In genomic region chr4:81472249-81473085, GRCh38 we compare ENCODE assay signal across 9 cellular contexts. TPM values are rescaled to one million over a fixed set of nuclear protein-coding genes. Genes with fewer than 3 reads are reported as not detected.
DNase-seq lines count a peak whose midpoint lies in the region; ATAC-seq, FAIRE-seq and TF ChIP-seq lines count a peak whose summit lies in the region.
"Had no signal": no experiment of that assay in that cellular context is flagged by ENCODE, and none has a peak within 500 bp of the region (broad histone marks: within the 10 kb centered on the region; RNA-seq: fewer than 3 reads in every experiment).

No MANE protein-coding gene starts in this region.

- H3K4me1 ChIP-seq in DOHH2 (ENCODE audit: control insufficient read depth, low read length): peaks cover 40% of the 10 kb centered on the region
- H3K4me1 ChIP-seq in Panc1 (ENCODE audit: control insufficient read depth, insufficient read depth, low read length): peaks cover 3% of the 10 kb centered on the region; the same call in 1 of the 2 replicates

- H3K9me2 ChIP-seq in DOHH2 (replicated peaks; ENCODE audit: control insufficient read depth, low read length): no peaks in the 10 kb centered on the region

- peak; percentile 82 for FAIRE-seq in islet of Langerhans (lab: Jason Lieb, UNC)
- FAIRE-seq in RCC 7860 (lab: Jason Lieb, UNC): no peak
- FAIRE-seq: colon had no signal

- CTCF ChIA-PET in Panc1 (lab: Charles Lee): interaction anchor here (0.7 kb wide), 1 partner anchor 723 kb away, joined by 3 read pairs; no protein-coding TSS in a partner anchor

- H3K79me2 ChIP-seq in DOHH2 (ENCODE audit: control insufficient read depth, low read length): peaks cover 42% of the 10 kb centered on the region

- POLR2A ChIA-PET in Panc1 (lab: Charles Lee): no interaction called here

- H3F3A ChIP-seq in DOHH2 (ENCODE audit: control insufficient read depth, insufficient read depth): peaks cover 13% of the 10 kb centered on the region

- peak; percentile 78 for TF ChIP-seq CTCF in DOHH2 (IDR thresholded peaks at IDR 0.05; ENCODE audit: low read depth, low read length, poor library complexity, severe bottlenecking)
- peak; percentile 14; the same call in 1 of the 2 replicates for TF ChIP-seq CTCF in Panc1 (IDR thresholded peaks at IDR 0.05)
- TF ChIP-seq CTCF in brain microvascular endothelial cell (IDR thresholded peaks at IDR 0.05; ENCODE audit: low read depth, low read length, missing control alignments): peak; percentile 44

- DNase-seq in HPDE6-E6E7 (ENCODE audit: extremely low spot score) (peak; percentile 31), Panc1 (ENCODE audit: low read depth, low spot score) (no peak), brain microvascular endothelial cell (peak; percentile 25), RCC 7860 (ENCODE audit: low spot score) (no peak)
- peak; percentile 29 for DNase-seq in stimulated activated CD4-positive, alpha-beta T cell treated with anti-CD3 and anti-CD28 coated beads, Interleukin-4, amount 100 ng/mL, for 1 hour

- BruUV-seq in Panc1 (replicated peaks; lab: Mats Ljungman, UMichigan): no TSS peak

- H3K36me3 ChIP-seq in DOHH2 (ENCODE audit: control insufficient read depth, low read length) (peaks cover 6% of the 10 kb centered on the region; the same call in 1 of the 2 replicates), Panc1 (ENCODE audit: control insufficient read depth, insufficient read depth, low read length) (no peaks in the 10 kb centered on the region), brain microvascular endothelial cell (replicated peaks) (no peaks in the 10 kb centered on the region)

- peaks cover 10% of the 10 kb centered on the region for H3K9me3 ChIP-seq in DOHH2 (ENCODE audit: control insufficient read depth, insufficient read depth, low read length)
- no peaks in the 10 kb centered on the region for H3K9me3 ChIP-seq in Panc1 (ENCODE audit: control insufficient read depth, insufficient read depth, low read depth, low read length)

- ATAC-seq in GM21390 (IDR thresholded peaks at IDR 0.05; ENCODE audit: unreplicated experiment): peak; percentile 47
- peak; percentile 64 for ATAC-seq in Panc1

- peak overlapping the region; percentile 81 for H3K4me2 ChIP-seq in DOHH2 (ENCODE audit: low read length)

- in situ Hi-C loops in Panc1 (cut with HindIII; ENCODE audit: low pct_unique_long_range_greater_than_20kb, low sequenced_read_pairs) (no loop called here), brain microvascular endothelial cell (cut with HindIII; ENCODE audit: low pct_ligation_motif_present, low sequenced_read_pairs) (no loop called here)

- no peaks in the 10 kb centered on the region for H3K27me3 ChIP-seq in DOHH2 (ENCODE audit: control insufficient read depth, low read length)
- H3K27me3 ChIP-seq in Panc1 (ENCODE audit: control insufficient read depth, insufficient read depth, low read length): peaks cover 20% of the 10 kb centered on the region
- H3K27me3 ChIP-seq in brain microvascular endothelial cell (replicated peaks): peaks cover 24% of the 10 kb centered on the region

- H4K20me1 ChIP-seq in DOHH2 (ENCODE audit: control insufficient read depth, insufficient read depth, low read depth, low read length): peaks cover 10% of the 10 kb centered on the region; the same call in 1 of the 2 replicates

- intact Hi-C loops in Panc1 (cut with micrococcal nuclease; ENCODE audit: unreplicated experiment): no loop called here

- peak overlapping the region; percentile 90 for H3K4me3 ChIP-seq in DOHH2 (ENCODE audit: low read length)
- peak overlapping the region; percentile 34 to 50 for H3K4me3 ChIP-seq in Panc1 (ENCODE audit: low read depth in 2 of 2, low read length in 2 of 2)
- peak overlapping the region; percentile 45 for H3K4me3 ChIP-seq in brain microvascular endothelial cell (ENCODE audit: low read depth, low read length)

- H3K27ac ChIP-seq in DOHH2 (ENCODE audit: low read depth, low read length) (peak overlapping the region; percentile 90), Panc1 (ENCODE audit: low read length) (no peak overlapping the region), brain microvascular endothelial cell (no peak overlapping the region)

RNA-seq across cellular contexts. Expression of gene RASGEF1B, which starts 0.8 kb away (rescaled TPM):
- not detected for total RNA-seq in Panc1 (2021; ENCODE audit: unreplicated experiment)
- polyA plus RNA-seq in Panc1 (2012; ENCODE audit: insufficient read length): not detected

Comparison
In these comparisons a context has a peak if more than half of its experiments do, and no peak if none do; other contexts are left out.
1. CTCF ChIP-seq: peak in every context shown above with its lines; median percentile 78 in DOHH2; 44 in brain microvascular endothelial cell; 14 in Panc1.
2. DNase-seq: peak in HPDE6-E6E7 (single experiment), brain microvascular endothelial cell (single experiment) and stimulated activated CD4-positive, alpha-beta T cell treated with anti-CD3 and anti-CD28 coated beads, Interleukin-4, amount 100 ng/mL, for 1 hour (single experiment); none in Panc1 (single experiment) and RCC 7860 (single experiment).
3. Peak in every context shown above with its lines, with median percentiles within 50 percentile points of each other: H3K4me3 ChIP-seq.